20 cellular contexts compared by ENCODE assay signal in the genomic region with DNA sequence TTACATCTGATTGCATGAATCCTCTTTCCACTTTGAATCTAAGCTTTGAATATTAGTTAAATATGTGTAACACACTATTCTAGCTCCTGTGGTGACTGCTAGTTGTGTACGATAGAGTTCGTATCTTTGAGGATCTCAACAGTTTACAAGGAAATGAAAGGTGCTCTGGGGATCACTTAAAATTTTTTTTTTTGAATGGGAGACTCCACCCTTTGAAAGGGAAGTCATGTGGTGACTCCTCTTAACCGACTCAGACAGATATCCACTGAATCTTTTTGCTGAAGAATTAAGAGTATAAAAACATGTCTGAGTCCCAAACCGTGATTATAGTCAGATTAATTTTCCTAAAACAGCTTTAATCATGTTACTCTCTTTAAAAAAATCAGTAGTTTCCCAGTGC. TPM values are rescaled to one million over a fixed set of nuclear protein-coding genes. Genes with fewer than 3 reads are reported as not detected.
A peak's percentile ranks its signal among the peaks of the same experiment; 100 is the strongest.
DNase-seq lines count a peak whose midpoint lies in the region; ATAC-seq and TF ChIP-seq lines count a peak whose summit lies in the region.
"Had no signal": no experiment of that assay in that cellular context is flagged by ENCODE, and none has a peak within 500 bp of the region (broad histone marks: within the 10 kb centered on the region; RNA-seq: fewer than 3 reads in every experiment).

No MANE protein-coding gene starts in this region.

- H2AFZ ChIP-seq in mammary epithelial cell (ENCODE audit: low read depth, low read length): no peak overlapping the region
- H2AFZ ChIP-seq: parathyroid adenoma had no signal

- peaks cover 75% of the 10 kb centered on the region for H3K4me1 Mint-ChIP-seq in activated naive CD8-positive, alpha-beta T cell (ENCODE audit: low read depth)
- peaks cover 54% of the 10 kb centered on the region for H3K4me1 Mint-ChIP-seq in activated naive CD8-positive, alpha-beta T cell treated with anti-CD3 and anti-CD28 coated beads for 36 hours

- in situ Hi-C loops in mammary epithelial cell (cut with MboI; ENCODE audit: low sequenced_read_pairs in 2 of 2): no loop called here

- TF ChIP-seq CTCF in mammary epithelial cell (conservative IDR thresholded peaks at IDR 0.05 in 1 of 2, IDR thresholded peaks at IDR 0.05 in 1 of 2; ENCODE audit: extremely low read depth in 1 of 2, insufficient read depth in 1 of 2, low read depth in 1 of 2, low read length in 2 of 2) (no peak), heart left ventricle (IDR thresholded peaks at IDR 0.05) (no peak)

- no peaks in the 10 kb centered on the region for H4K20me1 ChIP-seq in mammary epithelial cell (ENCODE audit: insufficient read depth, low read length)

- dilution Hi-C loops in mammary epithelial cell (cut with HindIII; ENCODE audit: low sequenced_read_pairs): no loop called here

- TF ChIP-seq POLR2A in heart left ventricle (IDR thresholded peaks at IDR 0.05): no peak

- H3K4me1 ChIP-seq in mammary epithelial cell (ENCODE audit: insufficient read depth, low read length) (peaks cover 62% of the 10 kb centered on the region), subcutaneous abdominal adipose tissue (ENCODE audit: control insufficient read depth in 5 of 5, insufficient read depth in 5 of 5, low read length in 5 of 5) (peaks cover 0 to 32% (median 23%) of the 10 kb centered on the region in 5 donors), heart left ventricle (peaks cover 0 to 46% (median 16%) of the 10 kb centered on the region in 12 donors)
- H3K4me1 ChIP-seq: parathyroid adenoma had no signal

- no peak overlapping the region for H3K4me3 ChIP-seq in Jurkat, Clone E6-1 (ENCODE audit: low read length)
- H3K4me3 ChIP-seq in mammary epithelial cell (replicated peaks in 1 of 3; ENCODE audit: insufficient read depth in 1 of 3, low read depth in 2 of 3, low read length in 3 of 3) (no peak overlapping the region), subcutaneous abdominal adipose tissue (ENCODE audit: low read depth in 1 of 5, low read length in 5 of 5) (no peak overlapping the region), heart left ventricle (no peak overlapping the region)
- H3K4me3 ChIP-seq: sigmoid colon, stomach had no signal

- H3K9ac ChIP-seq in mammary epithelial cell (ENCODE audit: insufficient read depth, low read length) (no peak overlapping the region), subcutaneous abdominal adipose tissue (ENCODE audit: low read length in 5 of 5) (no peak overlapping the region)
- H3K9ac ChIP-seq: parathyroid adenoma had no signal

- intact Hi-C loops in mammary epithelial cell (cut with micrococcal nuclease) (loop anchor here (5.0 kb wide), 2 partner anchors 142 to 162 kb away; no protein-coding TSS in a partner anchor), heart left ventricle (cut with DNase I) (loop anchor here in 4 of 10 donors (5.0 to 10.0 kb wide), 5 partner anchors 47 to 162 kb away; partner anchors contain the start of gene PCARE (in 1 of the 4))

- WGBS in mammary epithelial cell (ENCODE audit: low coverage, missing lambda C conversion rate): 66% methylated on average over 4 of the region's 4 CpGs
- WGBS in heart left ventricle, 4 donors: 41 to 52% (median 49%) methylated on average over 4 of the region's 4 CpGs

- no peaks in the 10 kb centered on the region for H3K27me3 Mint-ChIP-seq in activated naive CD8-positive, alpha-beta T cell
- no peaks in the 10 kb centered on the region for H3K27me3 Mint-ChIP-seq in activated naive CD8-positive, alpha-beta T cell treated with anti-CD3 and anti-CD28 coated beads for 36 hours

- no peaks in the 10 kb centered on the region for H3K27me3 ChIP-seq in mammary epithelial cell (ENCODE audit: insufficient read depth, low read length)
- H3K27me3 ChIP-seq in subcutaneous abdominal adipose tissue (ENCODE audit: control insufficient read depth in 5 of 5, insufficient read depth in 4 of 5, low read length in 5 of 5): peaks cover 0 to 3% (median 0%) of the 10 kb centered on the region in 5 donors
- peaks cover 0 to 3% (median 0%) of the 10 kb centered on the region in 9 donors for H3K27me3 ChIP-seq in heart left ventricle
- H3K27me3 ChIP-seq: sigmoid colon had no signal

- no peak for DNase-seq in activated naive CD8-positive, alpha-beta T cell treated with anti-CD3 and anti-CD28 coated beads for 36 hours
- DNase-seq in Jurkat, Clone E6-1 (ENCODE audit: low read depth, low spot score): peak; percentile 44
- peak; percentile 29 for DNase-seq in mammary epithelial cell
- DNase-seq in heart left ventricle: no peak
- DNase-seq: anterior cingulate cortex; cerebellar nuclear complex; effector memory CD4-positive, alpha-beta T cell; head of caudate nucleus; mesenchymal stem cell; NCI-H1436 treated with DMSO at 0.1 percent for 48 hours; NCI-H2227 treated with DMSO at 0.1 percent for 48 hours; sigmoid colon; stomach had no signal

- peak overlapping the region; percentile 53 for H3K4me3 Mint-ChIP-seq in activated naive CD8-positive, alpha-beta T cell
- H3K4me3 Mint-ChIP-seq in activated naive CD8-positive, alpha-beta T cell treated with anti-CD3 and anti-CD28 coated beads for 36 hours: no peak overlapping the region

- no peaks in the 10 kb centered on the region for H3K9me3 ChIP-seq in mammary epithelial cell (replicated peaks; ENCODE audit: insufficient read depth, low read length)
- H3K9me3 ChIP-seq in subcutaneous abdominal adipose tissue (ENCODE audit: control insufficient read depth in 5 of 5, low read length in 5 of 5): peaks cover 0 to 3% (median 0%) of the 10 kb centered on the region in 5 donors
- H3K9me3 ChIP-seq in heart left ventricle: peaks cover 0 to 10% (median 4%) of the 10 kb centered on the region in 12 donors
- H3K9me3 ChIP-seq: sigmoid colon had no signal

- peaks cover 85% of the 10 kb centered on the region for H3K79me2 ChIP-seq in mammary epithelial cell (ENCODE audit: insufficient read depth, low read length)

- H3K9me3 Mint-ChIP-seq in activated naive CD8-positive, alpha-beta T cell (ENCODE audit: low read depth): peaks cover 5% of the 10 kb centered on the region
- H3K9me3 Mint-ChIP-seq in activated naive CD8-positive, alpha-beta T cell treated with anti-CD3 and anti-CD28 coated beads for 36 hours: peaks cover 3% of the 10 kb centered on the region

- no peak for ATAC-seq in GM18498 (IDR thresholded peaks at IDR 0.05; ENCODE audit: unreplicated experiment)
- no peak for ATAC-seq in heart left ventricle
- ATAC-seq: naive thymus-derived CD4-positive, alpha-beta T cell had no signal

- H3K4me2 ChIP-seq in mammary epithelial cell (ENCODE audit: insufficient read depth, low read depth, low read length): peak overlapping the region; percentile 44

- peak overlapping the region; percentile 99 for H3K27ac ChIP-seq in mammary epithelial cell (ENCODE audit: insufficient read depth, low read depth, low read length)
- H3K27ac ChIP-seq in subcutaneous abdominal adipose tissue (ENCODE audit: low read depth, low read length): peak overlapping the region; percentile 6
- no peak overlapping the region for H3K27ac ChIP-seq in heart left ventricle
- H3K27ac ChIP-seq: parathyroid adenoma, sigmoid colon had no signal

- peaks cover 11% of the 10 kb centered on the region for H3K36me3 ChIP-seq in mammary epithelial cell (ENCODE audit: insufficient read depth, low read length)
- H3K36me3 ChIP-seq in subcutaneous abdominal adipose tissue (ENCODE audit: control insufficient read depth in 5 of 5, insufficient read depth in 5 of 5, low read length in 5 of 5): peaks cover 0 to 17% (median 4%) of the 10 kb centered on the region in 5 donors
- peaks cover 0 to 18% (median 9%) of the 10 kb centered on the region in 9 donors for H3K36me3 ChIP-seq in heart left ventricle

- H3K36me3 Mint-ChIP-seq in activated naive CD8-positive, alpha-beta T cell: peaks cover 26% of the 10 kb centered on the region
- H3K36me3 Mint-ChIP-seq in activated naive CD8-positive, alpha-beta T cell treated with anti-CD3 and anti-CD28 coated beads for 36 hours: peaks cover 33% of the 10 kb centered on the region

- BruUV-seq in mammary epithelial cell (replicated peaks; lab: Mats Ljungman, UMichigan): no TSS peak

- CTCF ChIA-PET in mammary epithelial cell (lab: Charles Lee; ENCODE audit: low non-redundant PET): interaction anchor here (0.5 kb wide), 1 partner anchor 11 kb away, joined by 3 read pairs; no protein-coding TSS in a partner anchor

- H3K27ac Mint-ChIP-seq in activated naive CD8-positive, alpha-beta T cell: no peak overlapping the region
- no peak overlapping the region for H3K27ac Mint-ChIP-seq in activated naive CD8-positive, alpha-beta T cell treated with anti-CD3 and anti-CD28 coated beads for 36 hours

RNA-seq across cellular contexts. Expression of gene CLIP4, which starts 4.0 kb away (rescaled TPM):
- 10 to 100 TPM; 15.8 to 18.7 TPM for total RNA-seq in activated naive CD8-positive, alpha-beta T cell treated with anti-CD3 and anti-CD28 coated beads for 36 hours
- 10.0 TPM for polyA plus RNA-seq in Jurkat, Clone E6-1 (2012; ENCODE audit: insufficient read depth, insufficient read length)
- total RNA-seq in mammary epithelial cell: 100 to 1,000 TPM in 1 of 2 donors, 10 to 100 TPM in 1; 89.8 to 257 TPM
- polyA plus RNA-seq in mammary epithelial cell: 37.2 TPM
- polyA minus RNA-seq in mammary epithelial cell: 51.4 TPM
- 10 to 100 TPM; 33.4 to 57.4 (median 43.2) TPM for total RNA-seq in heart left ventricle
- 10 to 100 TPM in 1 of 2 donors, 1 to 10 TPM in 1; 9.6 to 20.8 TPM for polyA plus RNA-seq in heart left ventricle

RNA-seq across cellular contexts. Expression of gene PCARE, which starts 44.9 kb away (rescaled TPM):
- not detected for total RNA-seq in activated naive CD8-positive, alpha-beta T cell treated with anti-CD3 and anti-CD28 coated beads for 36 hours
- polyA plus RNA-seq in Jurkat, Clone E6-1 (2012; ENCODE audit: insufficient read depth, insufficient read length): not detected
- total RNA-seq in mammary epithelial cell: under 1 TPM in 1 of 2 donors, not detected in 1; under 0.01 TPM
- 0.05 TPM for polyA plus RNA-seq in mammary epithelial cell
- not detected for polyA minus RNA-seq in mammary epithelial cell
- 1 to 10 TPM in 4 of 9 donors, under 1 TPM in 5; 0.61 to 2.4 (median 0.87) TPM for total RNA-seq in heart left ventricle
- 1 to 10 TPM in 1 of 2 donors, under 1 TPM in 1; 0.10 to 1.6 TPM for polyA plus RNA-seq in heart left ventricle
- total RNA-seq: fibroblast of lung; naive thymus-derived CD4-positive, alpha-beta T cell; ureter had no signal
- polyA plus RNA-seq: fibroblast of lung; naive thymus-derived CD4-positive, alpha-beta T cell; sigmoid colon had no signal

Comparison
In these comparisons a context has a peak if more than half of its experiments do, and no peak if none do; other contexts are left out.
1. DNase-seq: peak in Jurkat, Clone E6-1 (single experiment) and mammary epithelial cell (single experiment); none in activated naive CD8-positive, alpha-beta T cell treated with anti-CD3 and anti-CD28 coated beads for 36 hours (single experiment) and heart left ventricle (0 of 5).
2. H3K27ac ChIP-seq: peak in mammary epithelial cell (single experiment) and subcutaneous abdominal adipose tissue (single experiment); none in heart left ventricle (0 of 12).